In genomic region chr10:114388275-114388674, GRCh38 we compare ENCODE assay signal across 11 cellular contexts. TPM values are rescaled to one million over a fixed set of nuclear protein-coding genes. Genes with fewer than 3 reads are reported as not detected.
DNase-seq lines count a peak whose midpoint lies in the region; ATAC-seq, FAIRE-seq and TF ChIP-seq lines count a peak whose summit lies in the region.
"Had no signal": no experiment of that assay in that cellular context is flagged by ENCODE, and none has a peak within 500 bp of the region (broad histone marks: within the 10 kb centered on the region; RNA-seq: fewer than 3 reads in every experiment).

No MANE protein-coding gene starts in this region.

- peaks cover 3% of the 10 kb centered on the region for H3K27me3 ChIP-seq in astrocyte (ENCODE audit: insufficient read depth, low read length)
- H3K27me3 ChIP-seq in HAP-1 (ENCODE audit: low read depth), result no peaks in the 10 kb centered on the region
- no peaks in the 10 kb centered on the region for H3K27me3 ChIP-seq in MM.1S (replicated peaks; ENCODE audit: insufficient read depth, low read length)
- H3K27me3 ChIP-seq: MG63 had no signal

- H3K79me2 ChIP-seq in astrocyte (ENCODE audit: insufficient read depth, low read length), result no peaks in the 10 kb centered on the region
- H3K79me2 ChIP-seq in MM.1S (ENCODE audit: low read length), result no peaks in the 10 kb centered on the region

- H3K9me3 ChIP-seq in astrocyte (ENCODE audit: insufficient read depth, low read depth, low read length) (no peaks in the 10 kb centered on the region), HAP-1 (no peaks in the 10 kb centered on the region), MM.1S (replicated peaks; ENCODE audit: insufficient read depth, low read length) (no peaks in the 10 kb centered on the region)
- H3K9me3 ChIP-seq: MG63, neutrophil had no signal

- H3K4me2 ChIP-seq in astrocyte (ENCODE audit: low read length) (peak overlapping the region; percentile 28), MM.1S (ENCODE audit: low read depth, low read length) (no peak overlapping the region)

- H3K27ac ChIP-seq in astrocyte (ENCODE audit: low read depth, low read length) (no peak overlapping the region), MM.1S (ENCODE audit: low read length) (no peak overlapping the region)
- H3K27ac ChIP-seq: C4-2B, neutrophil had no signal

- ATAC-seq in GM19455 (IDR thresholded peaks at IDR 0.05; ENCODE audit: unreplicated experiment) (peak; percentile 62), HG03378 (IDR thresholded peaks at IDR 0.05; ENCODE audit: unreplicated experiment) (peak; percentile 79)

- in situ Hi-C loops in HAP-1 (cut with MboI; ENCODE audit: low sequenced_read_pairs), result no loop called here

- H3F3A ChIP-seq in MM.1S (ENCODE audit: insufficient read depth, low read length), result no peaks in the 10 kb centered on the region

- TF ChIP-seq CTCF in GM10248 (IDR thresholded peaks at IDR 0.05; ENCODE audit: control extremely low read depth, extremely low read depth, low read depth, missing control alignments) (no peak), astrocyte (IDR thresholded peaks at IDR 0.05; ENCODE audit: insufficient read depth, low read depth, low read length) (no peak), MM.1S (IDR thresholded peaks at IDR 0.05; ENCODE audit: low read length) (no peak)

- peak; percentile 63 for DNase-seq in GM10248 (ENCODE audit: extremely low spot score)
- DNase-seq in astrocyte (ENCODE audit: low read depth), result peak; percentile 51
- DNase-seq in HAP-1 (ENCODE audit: low spot score in 2 of 2), result no peak
- no peak for DNase-seq in MM.1S
- no peak for DNase-seq in NCI-H510A (lab: John Stamatoyannopoulos, UW)
- DNase-seq in ureter (ENCODE audit: low spot score), result no peak
- DNase-seq: MG63 had no signal

- peaks cover 10% of the 10 kb centered on the region for H3K36me3 Mint-ChIP-seq in astrocyte (ENCODE audit: low read depth, unreplicated experiment)

- H3K4me1 Mint-ChIP-seq in astrocyte (ENCODE audit: low read depth, unreplicated experiment), result peaks cover 39% of the 10 kb centered on the region

- no peak overlapping the region for H3K4me3 Mint-ChIP-seq in astrocyte (ENCODE audit: unreplicated experiment)

- H2AFZ ChIP-seq in astrocyte (ENCODE audit: low read depth, low read length) (no peak overlapping the region), MM.1S (ENCODE audit: low read length) (no peak overlapping the region)

- no peak overlapping the region for H3K4me3 ChIP-seq in astrocyte (ENCODE audit: insufficient read depth, low read depth, low read length)
- H3K4me3 ChIP-seq in HAP-1, result no peak overlapping the region
- no peak overlapping the region for H3K4me3 ChIP-seq in MM.1S (ENCODE audit: low read length)
- H3K4me3 ChIP-seq: MG63 had no signal

- H4K20me1 ChIP-seq in astrocyte (ENCODE audit: insufficient read depth, low read length) (no peaks in the 10 kb centered on the region), MM.1S (ENCODE audit: insufficient read depth, low read length) (no peaks in the 10 kb centered on the region)

- H3K4me1 ChIP-seq in astrocyte (ENCODE audit: insufficient read depth, low read length) (peaks cover 24% of the 10 kb centered on the region), HAP-1 (no peaks in the 10 kb centered on the region), MM.1S (ENCODE audit: low read length) (no peaks in the 10 kb centered on the region)

- peaks cover 4% of the 10 kb centered on the region for H3K9me3 Mint-ChIP-seq in astrocyte (ENCODE audit: unreplicated experiment)

- H3K36me3 ChIP-seq in astrocyte (ENCODE audit: insufficient read depth, low read length) (no peaks in the 10 kb centered on the region), HAP-1 (replicated peaks) (no peaks in the 10 kb centered on the region), MM.1S (replicated peaks; ENCODE audit: insufficient read depth, low read length) (no peaks in the 10 kb centered on the region)
- H3K36me3 ChIP-seq: MG63, neutrophil had no signal

- POLR2A ChIA-PET in GM10248 (lab: Yijun Ruan, JAX), result no interaction called here

- CTCF ChIA-PET in GM10248 (lab: Yijun Ruan, JAX), result interaction anchor here (1.0 to 4.3 kb wide), 9 partner anchors 9 to 84 kb away, joined by 3 to 23 read pairs (median 7); no protein-coding TSS in a partner anchor

- H3K27ac Mint-ChIP-seq in astrocyte (ENCODE audit: unreplicated experiment), result peak overlapping the region; percentile 48

- H3K27me3 Mint-ChIP-seq in astrocyte (ENCODE audit: low read depth, unreplicated experiment), result no peaks in the 10 kb centered on the region

- no peaks in the 10 kb centered on the region for H3K9me2 ChIP-seq in MM.1S (replicated peaks; ENCODE audit: insufficient read depth, low read length)

- H3K9ac ChIP-seq in astrocyte (ENCODE audit: low read length) (no peak overlapping the region), MM.1S (ENCODE audit: low read length) (no peak overlapping the region)

- FAIRE-seq in astrocyte (lab: Jason Lieb, UNC), result no peak

RNA-seq across cellular contexts. Expression of gene AFAP1L2, which starts 16.0 kb away (rescaled TPM):
- total RNA-seq in astrocyte (26.6 and 28.1 TPM in 2 replicates), ureter (17.9 TPM)

Comparison
In these comparisons a context has a peak if more than half of its experiments do, and no peak if none do; other contexts are left out.
1. DNase-seq: peak in GM10248 (single experiment) and astrocyte (single experiment); none in HAP-1 (0 of 2), MM.1S (single experiment), NCI-H510A (single experiment) and ureter (single experiment).